ENCODE assay signal across 8 cellular contexts in the genomic region with DNA sequence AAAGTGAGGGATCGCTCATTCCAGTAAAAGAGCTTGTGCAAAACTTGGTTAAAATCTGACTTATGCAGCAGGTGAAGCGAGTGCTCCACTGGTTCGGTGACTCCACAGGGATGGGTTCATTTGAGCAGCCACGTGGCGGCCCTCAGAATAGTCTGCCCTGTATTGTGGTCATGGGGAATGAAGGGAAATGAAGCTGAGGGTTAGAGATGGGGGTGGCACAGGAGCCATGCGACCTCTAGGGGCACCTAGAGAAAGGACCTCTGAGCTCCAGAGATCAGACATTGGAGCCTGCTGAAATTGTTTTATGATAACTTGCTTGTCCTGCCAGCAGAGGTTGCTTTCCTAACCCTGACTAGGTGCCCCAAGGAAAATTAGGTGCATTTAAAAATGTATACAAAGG. TPM values are rescaled to one million over a fixed set of nuclear protein-coding genes. Genes with fewer than 3 reads are reported as not detected.
A peak's percentile ranks its signal among the peaks of the same experiment; 100 is the strongest.
DNase-seq lines count a peak whose midpoint lies in the region; ATAC-seq, FAIRE-seq and TF ChIP-seq lines count a peak whose summit lies in the region.
"Had no signal": no experiment of that assay in that cellular context is flagged by ENCODE, and none has a peak within 500 bp of the region (broad histone marks: within the 10 kb centered on the region; RNA-seq: fewer than 3 reads in every experiment).

No MANE protein-coding gene starts in this region.

- no peaks in the 10 kb centered on the region for H3K27me3 ChIP-seq in CD4-positive, alpha-beta memory T cell (ENCODE audit: insufficient read depth, low read length)

- H3K27ac ChIP-seq in CD4-positive, alpha-beta memory T cell (ENCODE audit: low read depth, low read length), result no peak overlapping the region

- no peaks in the 10 kb centered on the region for H3K36me3 ChIP-seq in CD4-positive, alpha-beta memory T cell (ENCODE audit: insufficient read depth, low read length)

- H3K36me3 Mint-ChIP-seq in CD4-positive, alpha-beta memory T cell, result no peaks in the 10 kb centered on the region

- peaks cover 0 to 5% (median 0%) of the 10 kb centered on the region in 8 donors for H3K9me3 Mint-ChIP-seq in CD4-positive, alpha-beta memory T cell

- peak; percentile 33 for DNase-seq in GM12891 (ENCODE audit: insufficient read length, low spot score)
- peak; percentile 43 for DNase-seq in SKM-1 treated with dmso at 0.1 percent for 144 hours (lab: John Stamatoyannopoulos, UW; ENCODE audit: unreplicated experiment)
- peak; percentile 16 for DNase-seq in myocyte (ENCODE audit: low read depth)
- no peak for DNase-seq in CD4-positive, alpha-beta memory T cell
- DNase-seq: activated CD4-positive, CD25-positive, alpha-beta regulatory T cell had no signal

- H3K4me3 Mint-ChIP-seq in CD4-positive, alpha-beta memory T cell, result no peak overlapping the region

- no peak overlapping the region for H3K27ac Mint-ChIP-seq in CD4-positive, alpha-beta memory T cell

- intact Hi-C loops in CD4-positive, alpha-beta memory T cell (cut with micrococcal nuclease), result no loop called here

- peaks cover 4 to 5% of the 10 kb centered on the region in 2 donors for H3K27me3 Mint-ChIP-seq in CD4-positive, alpha-beta memory T cell

- no peaks in the 10 kb centered on the region for H3K9me3 ChIP-seq in CD4-positive, alpha-beta memory T cell (ENCODE audit: control insufficient read depth in 1 of 2, low read length in 2 of 2)

- H3K4me1 ChIP-seq in CD4-positive, alpha-beta memory T cell (ENCODE audit: insufficient read depth, low read length), result no peaks in the 10 kb centered on the region

- H3K4me1 Mint-ChIP-seq in CD4-positive, alpha-beta memory T cell, result no peaks in the 10 kb centered on the region

- CTCF ChIA-PET in CD4-positive, alpha-beta memory T cell (lab: Charles Lee; ENCODE audit: partially characterized antibody), result interaction anchor here (1.2 to 1.5 kb wide), 3 partner anchors 10 to 105 kb away, joined by 3 to 7 read pairs (median 3); no protein-coding TSS in a partner anchor

- H3K4me3 ChIP-seq in CD4-positive, alpha-beta memory T cell (ENCODE audit: low read length in 2 of 2), result no peak overlapping the region

- peak; percentile 61 for FAIRE-seq in GM12891 (lab: Jason Lieb, UNC)

- POLR2A ChIA-PET in CD4-positive, alpha-beta memory T cell (lab: Charles Lee; ENCODE audit: partially characterized antibody), result no interaction called here

- no peak for TF ChIP-seq POLR2A in GM12891 (IDR thresholded peaks at IDR 0.05; ENCODE audit: low read depth, low read length)

- ATAC-seq in HG03066 (IDR thresholded peaks at IDR 0.05; ENCODE audit: low read depth, unreplicated experiment), result peak; percentile 72
- no peak for ATAC-seq in GM18520 (IDR thresholded peaks at IDR 0.05; ENCODE audit: unreplicated experiment)
- ATAC-seq in HG03045 (IDR thresholded peaks at IDR 0.05; ENCODE audit: unreplicated experiment), result no peak

TF ChIP-seq in GM12891, 5 proteins besides CTCF, POLR2A, EP300 and RAD21:
- TF ChIP-seq PAX5 (IDR thresholded peaks at IDR 0.05; ENCODE audit: insufficient read depth, low read length, severe bottlenecking), result no peak
- no peak for TF ChIP-seq POLR2AphosphoS5 (IDR thresholded peaks at IDR 0.05; ENCODE audit: low read depth, low read length)
- no peak for TF ChIP-seq POU2F2 (IDR thresholded peaks at IDR 0.05; ENCODE audit: low read depth, low read length)
- TF ChIP-seq TAF1 (IDR thresholded peaks at IDR 0.05; ENCODE audit: low read depth, low read length), result no peak
- TF ChIP-seq SPI1 (IDR thresholded peaks at IDR 0.05; ENCODE audit: low read depth, low read length), result no peak
TF ChIP-seq in GM12891: peak in this region for 0.

RNA-seq across cellular contexts. Expression of a gene that starts 26.6 kb away (rescaled TPM):
- not detected for polyA plus RNA-seq in GM12891 (2012; ENCODE audit: low read depth, missing spikeins)
- not detected in 2 replicates for total RNA-seq in myocyte
- polyA plus RNA-seq in myocyte (2012), result not detected
- under 1 TPM; 0.61 to 0.64 TPM for total RNA-seq in CD4-positive, alpha-beta memory T cell
- polyA plus RNA-seq in CD4-positive, alpha-beta memory T cell, result under 1 TPM in 1 of 2 donors, not detected in 1; 0.61 TPM

Comparison
In these comparisons a context has a peak if more than half of its experiments do, and no peak if none do; other contexts are left out.
1. DNase-seq: peak in GM12891 (single experiment), SKM-1 treated with dmso at 0.1 percent for 144 hours (single experiment) and myocyte (single experiment); none in CD4-positive, alpha-beta memory T cell (0 of 5).